In the genomic region with DNA sequence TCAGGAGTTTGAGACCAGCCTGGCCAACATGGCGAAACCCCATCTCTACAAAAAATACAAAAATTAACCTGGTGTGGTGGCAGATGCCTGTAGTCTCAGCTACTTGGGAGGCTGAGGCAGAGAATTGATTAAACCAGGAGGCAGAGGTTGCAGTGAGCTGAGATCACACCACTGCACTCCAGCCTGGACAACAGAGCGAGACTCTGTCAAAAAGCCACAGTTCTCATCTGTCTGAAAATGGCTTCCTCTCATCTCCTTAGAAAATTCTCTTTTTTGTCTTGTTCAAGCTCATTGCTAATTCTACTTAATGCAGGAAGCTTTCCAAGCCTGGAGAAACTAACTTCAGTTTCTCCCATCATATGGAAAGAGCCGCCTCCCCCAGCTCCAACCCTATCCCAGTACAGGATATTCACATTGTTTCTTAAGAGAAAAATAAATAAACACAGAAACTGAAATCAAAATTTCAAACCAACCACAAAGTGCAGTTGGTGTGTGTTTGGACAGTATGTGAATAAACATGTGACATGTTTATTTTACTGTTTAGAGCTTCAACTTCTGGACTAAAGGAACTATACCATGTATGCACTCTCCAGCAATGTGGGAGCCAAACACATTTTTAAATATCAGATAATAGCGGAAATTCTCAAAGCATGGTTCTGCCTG, we compare ENCODE assay signal across 15 cellular contexts. TPM values are rescaled to one million over a fixed set of nuclear protein-coding genes. Genes with fewer than 3 reads are reported as not detected.
DNase-seq lines count a peak whose midpoint lies in the region; ATAC-seq and TF ChIP-seq lines count a peak whose summit lies in the region.
"Had no signal": no experiment of that assay in that cellular context is flagged by ENCODE, and none has a peak within 500 bp of the region (broad histone marks: within the 10 kb centered on the region; RNA-seq: fewer than 3 reads in every experiment).

No MANE protein-coding gene starts in this region.

- H4K20me1 ChIP-seq in MM.1S (ENCODE audit: insufficient read depth, low read length) = no peaks in the 10 kb centered on the region

- H3K27me3 ChIP-seq in heart right ventricle (no peaks in the 10 kb centered on the region), MM.1S (replicated peaks; ENCODE audit: insufficient read depth, low read length) (no peaks in the 10 kb centered on the region)
- H3K27me3 ChIP-seq: MG63 had no signal

- H3K36me3 Mint-ChIP-seq in natural killer cell treated with Interleukin-12 subunit alpha and Interleukin-12 subunit beta and Interleukin-15 and Interleukin-18, amount 100 ng/mL, for 72 hours = no peaks in the 10 kb centered on the region
- H3K36me3 Mint-ChIP-seq: CD4-positive, CD25-positive, alpha-beta regulatory T cell had no signal

- H3K9me2 ChIP-seq in MM.1S (replicated peaks; ENCODE audit: insufficient read depth, low read length) = no peaks in the 10 kb centered on the region
- H3K9me2 ChIP-seq: SK-N-SH had no signal

- H3K4me1 Mint-ChIP-seq in natural killer cell treated with Interleukin-12 subunit alpha and Interleukin-12 subunit beta and Interleukin-15 and Interleukin-18, amount 100 ng/mL, for 72 hours (ENCODE audit: low read depth in 2 of 2) = no peaks in the 10 kb centered on the region
- H3K4me1 Mint-ChIP-seq: CD4-positive, CD25-positive, alpha-beta regulatory T cell had no signal

- H3K27ac Mint-ChIP-seq in natural killer cell treated with Interleukin-12 subunit alpha and Interleukin-12 subunit beta and Interleukin-15 and Interleukin-18, amount 100 ng/mL, for 72 hours = no peak overlapping the region
- H3K27ac Mint-ChIP-seq: CD4-positive, CD25-positive, alpha-beta regulatory T cell had no signal

- H3K4me1 ChIP-seq in heart right ventricle (peaks cover 0 to 39% (median 19%) of the 10 kb centered on the region in 9 donors), MM.1S (ENCODE audit: low read length) (peaks cover 14% of the 10 kb centered on the region)

- H3F3A ChIP-seq in MM.1S (ENCODE audit: insufficient read depth, low read length) = no peaks in the 10 kb centered on the region

- H3K4me3 ChIP-seq in heart right ventricle (no peak overlapping the region), MM.1S (ENCODE audit: low read length) (no peak overlapping the region)
- H3K4me3 ChIP-seq: MG63 had no signal

- no peak overlapping the region for H3K4me3 Mint-ChIP-seq in natural killer cell treated with Interleukin-12 subunit alpha and Interleukin-12 subunit beta and Interleukin-15 and Interleukin-18, amount 100 ng/mL, for 72 hours
- H3K4me3 Mint-ChIP-seq: CD4-positive, CD25-positive, alpha-beta regulatory T cell; H9 had no signal

- H2AFZ ChIP-seq in MM.1S (ENCODE audit: low read length) = 0 out of 2 replicates have a peak overlapping the region, but pooled peaks have one; percentile 9

- 77 to 79% methylated on average over 4 of the region's 4 CpGs for WGBS in heart right ventricle, 2 donors

- H3K27ac ChIP-seq in heart right ventricle = peak overlapping the region in 7 of 10 donors; percentile 4 to 65 (median 49)
- H3K27ac ChIP-seq in MM.1S (ENCODE audit: low read length) = peak overlapping the region; percentile 1; the same call in 1 of the 2 replicates
- H3K27ac ChIP-seq: WERI-Rb-1 had no signal

- no peak overlapping the region for H3K9ac ChIP-seq in MM.1S (ENCODE audit: low read length)
- H3K9ac ChIP-seq: SK-N-SH had no signal

- H3K9me3 Mint-ChIP-seq in natural killer cell treated with Interleukin-12 subunit alpha and Interleukin-12 subunit beta and Interleukin-15 and Interleukin-18, amount 100 ng/mL, for 72 hours = no peaks in the 10 kb centered on the region
- H3K9me3 Mint-ChIP-seq: H9 had no signal

- peak overlapping the region; percentile 30; the same call in 1 of the 2 replicates for H3K4me2 ChIP-seq in MM.1S (ENCODE audit: low read depth, low read length)
- H3K4me2 ChIP-seq: SK-N-SH had no signal

- DNase-seq in heart right ventricle (no peak), Right ventricle myocardium superior (no peak), MM.1S (peak; percentile 33), NCI-H2029 (lab: John Stamatoyannopoulos, UW) (no peak), DMS114 treated with DMSO at 0.1 percent for 48 hours (lab: John Stamatoyannopoulos, UW; ENCODE audit: unreplicated experiment) (no peak)
- no peak for DNase-seq in natural killer cell treated with Interleukin-12 subunit alpha and Interleukin-12 subunit beta and Interleukin-15 and Interleukin-18, amount 100 ng/mL, for 72 hours (ENCODE audit: low spot score)
- DNase-seq: 8988T; CD4-positive, CD25-positive, alpha-beta regulatory T cell; erythroblast; H9; MG63 had no signal

- peaks cover 5 to 7% of the 10 kb centered on the region in 2 donors for H3K27me3 Mint-ChIP-seq in natural killer cell treated with Interleukin-12 subunit alpha and Interleukin-12 subunit beta and Interleukin-15 and Interleukin-18, amount 100 ng/mL, for 72 hours
- H3K27me3 Mint-ChIP-seq: CD4-positive, CD25-positive, alpha-beta regulatory T cell had no signal

- H3K36me3 ChIP-seq in heart right ventricle (no peaks in the 10 kb centered on the region), MM.1S (replicated peaks; ENCODE audit: insufficient read depth, low read length) (no peaks in the 10 kb centered on the region)
- H3K36me3 ChIP-seq: MG63, WERI-Rb-1 had no signal

- H3K9me3 ChIP-seq in heart right ventricle (no peaks in the 10 kb centered on the region), MM.1S (replicated peaks; ENCODE audit: insufficient read depth, low read length) (no peaks in the 10 kb centered on the region)
- H3K9me3 ChIP-seq: MG63, SK-N-SH had no signal

- ATAC-seq in heart right ventricle (peak in 1 of 8 donors; percentile 11), Right ventricle myocardium superior (ENCODE audit: poor library complexity) (no peak), HG02973 (IDR thresholded peaks at IDR 0.05; ENCODE audit: unreplicated experiment) (peak; percentile 76), SK-N-SH treated with all-trans-retinoic acid at 6 μM for 48 hours (no peak)
- no peak for ATAC-seq in natural killer cell treated with Interleukin-12 subunit alpha and Interleukin-12 subunit beta and Interleukin-15 and Interleukin-18, amount 100 ng/mL, for 72 hours

- no peak for TF ChIP-seq CTCF in heart right ventricle (IDR thresholded peaks at IDR 0.05)
- TF ChIP-seq CTCF in MM.1S (IDR thresholded peaks at IDR 0.05; ENCODE audit: low read length) = no peak

- intact Hi-C loops in heart right ventricle (cut with DNase I) = loop anchor here in 4 of 10 donors (10.0 kb wide), 4 partner anchors 53 to 123 kb away; partner anchors contain the start of gene GAB1 (in 1 of the 4)
- intact Hi-C loops in Right ventricle myocardium superior (cut with DNase I) = no loop called here

- H3K79me2 ChIP-seq in MM.1S (ENCODE audit: low read length) = no peaks in the 10 kb centered on the region

TF ChIP-seq in SK-N-SH treated with all-trans-retinoic acid at 6 μM for 48 hours, 23 proteins besides CTCF, POLR2A, EP300 and RAD21 (continues in another document):
- no peak for TF ChIP-seq ZNF565 (CRISPR knock-in tag; conservative IDR thresholded peaks at IDR 0.05; ENCODE audit: low read depth)
- TF ChIP-seq ZNF70 (CRISPR knock-in tag; IDR thresholded peaks at IDR 0.05) = no peak
- TF ChIP-seq ARNTL (CRISPR knock-in tag; IDR thresholded peaks at IDR 0.05; ENCODE audit: borderline replicate concordance, low read depth) = no peak
- no peak for TF ChIP-seq PPARA (CRISPR knock-in tag; IDR thresholded peaks at IDR 0.05; ENCODE audit: borderline replicate concordance)
- no peak for TF ChIP-seq CSDC2 (CRISPR knock-in tag; IDR thresholded peaks at IDR 0.05)
- no peak for TF ChIP-seq ZFP3 (CRISPR knock-in tag; IDR thresholded peaks at IDR 0.05)
- TF ChIP-seq, protein P1, sequence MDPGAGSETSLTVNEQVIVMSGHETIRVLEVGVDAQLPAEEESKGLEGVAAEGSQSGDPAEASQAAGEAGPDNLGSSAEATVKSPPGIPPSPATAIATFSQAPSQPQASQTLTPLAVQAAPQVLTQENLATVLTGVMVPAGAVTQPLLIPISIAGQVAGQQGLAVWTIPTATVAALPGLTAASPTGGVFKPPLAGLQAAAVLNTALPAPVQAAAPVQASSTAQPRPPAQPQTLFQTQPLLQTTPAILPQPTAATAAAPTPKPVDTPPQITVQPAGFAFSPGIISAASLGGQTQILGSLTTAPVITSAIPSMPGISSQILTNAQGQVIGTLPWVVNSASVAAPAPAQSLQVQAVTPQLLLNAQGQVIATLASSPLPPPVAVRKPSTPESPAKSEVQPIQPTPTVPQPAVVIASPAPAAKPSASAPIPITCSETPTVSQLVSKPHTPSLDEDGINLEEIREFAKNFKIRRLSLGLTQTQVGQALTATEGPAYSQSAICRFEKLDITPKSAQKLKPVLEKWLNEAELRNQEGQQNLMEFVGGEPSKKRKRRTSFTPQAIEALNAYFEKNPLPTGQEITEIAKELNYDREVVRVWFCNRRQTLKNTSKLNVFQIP (CRISPR knock-in tag; IDR thresholded peaks at IDR 0.05; ENCODE audit: borderline replicate concordance, low read depth) = no peak
- no peak for TF ChIP-seq TOX (CRISPR knock-in tag; IDR thresholded peaks at IDR 0.05; ENCODE audit: borderline replicate concordance)
- TF ChIP-seq, protein P2, sequence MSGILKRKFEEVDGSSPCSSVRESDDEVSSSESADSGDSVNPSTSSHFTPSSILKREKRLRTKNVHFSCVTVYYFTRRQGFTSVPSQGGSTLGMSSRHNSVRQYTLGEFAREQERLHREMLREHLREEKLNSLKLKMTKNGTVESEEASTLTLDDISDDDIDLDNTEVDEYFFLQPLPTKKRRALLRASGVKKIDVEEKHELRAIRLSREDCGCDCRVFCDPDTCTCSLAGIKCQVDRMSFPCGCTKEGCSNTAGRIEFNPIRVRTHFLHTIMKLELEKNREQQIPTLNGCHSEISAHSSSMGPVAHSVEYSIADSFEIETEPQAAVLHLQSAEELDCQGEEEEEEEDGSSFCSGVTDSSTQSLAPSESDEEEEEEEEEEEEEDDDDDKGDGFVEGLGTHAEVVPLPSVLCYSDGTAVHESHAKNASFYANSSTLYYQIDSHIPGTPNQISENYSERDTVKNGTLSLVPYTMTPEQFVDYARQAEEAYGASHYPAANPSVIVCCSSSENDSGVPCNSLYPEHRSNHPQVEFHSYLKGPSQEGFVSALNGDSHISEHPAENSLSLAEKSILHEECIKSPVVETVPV (CRISPR knock-in tag; IDR thresholded peaks at IDR 0.05) = no peak
- no peak for TF ChIP-seq ZC3H10 (CRISPR knock-in tag; IDR thresholded peaks at IDR 0.05)
- TF ChIP-seq GLIS3 (CRISPR knock-in tag; IDR thresholded peaks at IDR 0.05) = no peak

RNA-seq across cellular contexts. Expression of gene GAB1, which starts 55.0 kb away (rescaled TPM):
- 100 to 1,000 TPM in 5 of 10 donors, 10 to 100 TPM in 5; 28.9 to 130 (median 102) TPM for total RNA-seq in heart right ventricle
- 10 to 100 TPM in 1 of 2 donors, 1 to 10 TPM in 1; 7.8 to 22.4 TPM for polyA plus RNA-seq in heart right ventricle
- 72.5 TPM for total RNA-seq in Right ventricle myocardium superior
- 1 to 10 TPM; 2.0 to 2.2 TPM for total RNA-seq in natural killer cell treated with Interleukin-12 subunit alpha and Interleukin-12 subunit beta and Interleukin-15 and Interleukin-18, amount 100 ng/mL, for 72 hours
- polyA plus RNA-seq: CD4-positive, CD25-positive, alpha-beta regulatory T cell had no signal

Comparison
In these comparisons a context has a peak if more than half of its experiments do, and no peak if none do; other contexts are left out.
1. RNA of gene GAB1, which starts 55.0 kb away (total RNA-seq): 28.9 to 130 TPM in heart right ventricle and 72.5 TPM in Right ventricle myocardium superior (single experiment); 2.0 to 2.2 TPM in natural killer cell treated with Interleukin-12 subunit alpha and Interleukin-12 subunit beta and Interleukin-15 and Interleukin-18, amount 100 ng/mL, for 72 hours; every median in the first group is over 4 times any median in the second.